Comparison of ENCODE assay signal across 12 cellular contexts in the genomic region with DNA sequence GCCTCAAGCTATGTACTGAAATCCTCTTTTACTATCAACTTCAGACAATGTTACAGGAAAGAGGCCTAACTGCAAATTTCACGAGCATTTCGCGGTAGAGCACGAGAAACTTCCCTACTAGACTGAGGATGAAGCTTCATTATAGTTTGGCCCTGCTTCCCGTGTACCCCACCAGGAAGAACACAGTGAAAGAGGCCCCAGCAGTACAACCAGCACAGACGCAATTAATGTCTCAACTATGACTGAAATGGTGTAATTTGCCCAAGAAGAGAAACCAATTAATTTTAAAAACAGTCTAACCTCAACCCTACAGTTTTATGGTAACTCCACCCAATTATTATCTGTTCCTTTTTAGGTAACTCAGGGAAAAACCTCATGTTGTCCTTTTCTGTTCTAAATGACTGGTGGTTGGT. TPM values are rescaled to one million over a fixed set of nuclear protein-coding genes. Genes with fewer than 3 reads are reported as not detected.
DNase-seq lines count a peak whose midpoint lies in the region; ATAC-seq and TF ChIP-seq lines count a peak whose summit lies in the region.
"Had no signal": no experiment of that assay in that cellular context is flagged by ENCODE, and none has a peak within 500 bp of the region (broad histone marks: within the 10 kb centered on the region; RNA-seq: fewer than 3 reads in every experiment).

No MANE protein-coding gene starts in this region.

- no peaks in the 10 kb centered on the region for H3K27me3 ChIP-seq in breast epithelium
- no peaks in the 10 kb centered on the region for H3K27me3 ChIP-seq in iPS-15b (ENCODE audit: control insufficient read depth, insufficient read depth, low read length)
- H3K27me3 ChIP-seq: gastrocnemius medialis, SJSA1 had no signal

- H3K4me1 ChIP-seq in breast epithelium (peaks cover 4 to 10% of the 10 kb centered on the region in 2 donors), iPS-15b (ENCODE audit: control insufficient read depth, insufficient read depth, low read length) (peaks cover 26% of the 10 kb centered on the region)

- no peak for ATAC-seq in T-cell (replicated peaks in 1 of 4)
- no peak for ATAC-seq in HG03039 (IDR thresholded peaks at IDR 0.05; ENCODE audit: unreplicated experiment)
- ATAC-seq in GM21786 (IDR thresholded peaks at IDR 0.05; ENCODE audit: unreplicated experiment): no peak

- H3K27me3 Mint-ChIP-seq in MCF 10A (ENCODE audit: insufficient read depth, unreplicated experiment) (no peaks in the 10 kb centered on the region), T-cell (no peaks in the 10 kb centered on the region), type B pancreatic cell (no peaks in the 10 kb centered on the region)

- H3K9me3 Mint-ChIP-seq in MCF 10A (ENCODE audit: unreplicated experiment) (no peaks in the 10 kb centered on the region), T-cell (no peaks in the 10 kb centered on the region), type B pancreatic cell (peaks cover 4% of the 10 kb centered on the region)

- H3K4me1 Mint-ChIP-seq in MCF 10A (ENCODE audit: insufficient read depth, unreplicated experiment) (peaks cover 10% of the 10 kb centered on the region), T-cell (peaks cover 45 to 72% (median 67%) of the 10 kb centered on the region in 3 donors), type B pancreatic cell (ENCODE audit: unreplicated experiment) (peaks cover 35% of the 10 kb centered on the region)

- H3K27ac Mint-ChIP-seq in MCF 10A (ENCODE audit: low read depth, unreplicated experiment) (no peak overlapping the region), T-cell (peak overlapping the region; percentile 58 to 72), type B pancreatic cell (no peak overlapping the region)

- peak overlapping the region; percentile 32 for H3K9ac ChIP-seq in iPS-15b (ENCODE audit: low read depth, low read length)

- DNase-seq in breast epithelium (ENCODE audit: low spot score in 2 of 2) (no peak), MCF 10A (ENCODE audit: unreplicated experiment) (no peak), T-cell (no peak), type B pancreatic cell (ENCODE audit: extremely low spot score, unreplicated experiment) (no peak), SW480 (ENCODE audit: low spot score) (no peak)
- DNase-seq: stimulated activated CD4-positive, alpha-beta T cell treated with anti-CD3 and anti-CD28 coated beads, Interleukin-12 subunit alpha, Interleukin-12 subunit beta, amount 100 ng/mL, for 4 hours had no signal

- BruUV-seq in MCF 10A (replicated peaks; lab: Mats Ljungman, UMichigan): no TSS peak

- no peak overlapping the region for H3K4me3 ChIP-seq in breast epithelium
- no peak overlapping the region for H3K4me3 ChIP-seq in iPS-15b (ENCODE audit: low read depth, low read length)
- H3K4me3 ChIP-seq: gastrocnemius medialis, lung, SJSA1 had no signal

- no peak for TF ChIP-seq POLR2A in breast epithelium (IDR thresholded peaks at IDR 0.05)

- H3K27ac ChIP-seq in breast epithelium: peak overlapping the region; percentile 23 to 53
- H3K27ac ChIP-seq: SJSA1 had no signal

- H3K9me3 ChIP-seq in breast epithelium: no peaks in the 10 kb centered on the region
- H3K9me3 ChIP-seq in iPS-15b (ENCODE audit: control insufficient read depth, insufficient read depth, low read length): no peaks in the 10 kb centered on the region
- H3K9me3 ChIP-seq: gastrocnemius medialis, SJSA1 had no signal

- intact Hi-C loops in breast epithelium (cut with DNase I; ENCODE audit: low total_unique reads): no loop called here
- intact Hi-C loops in MCF 10A (cut with micrococcal nuclease): no loop called here

- H3K36me3 ChIP-seq in breast epithelium (no peaks in the 10 kb centered on the region), iPS-15b (ENCODE audit: control insufficient read depth, insufficient read depth, low read length) (peaks cover 6% of the 10 kb centered on the region)

- H3K36me3 Mint-ChIP-seq in MCF 10A (ENCODE audit: insufficient read depth, unreplicated experiment): peaks cover 8% of the 10 kb centered on the region
- peaks cover 14% of the 10 kb centered on the region for H3K36me3 Mint-ChIP-seq in T-cell
- peaks cover 28% of the 10 kb centered on the region for H3K36me3 Mint-ChIP-seq in type B pancreatic cell

- POLR2A ChIA-PET in MCF 10A (lab: Yijun Ruan, JAX) (interaction anchor here (1.0 to 3.8 kb wide), 4 partner anchors 9 to 12 kb away, joined by 3 to 13 read pairs (median 4); partner anchors contain the start of gene CHSY1), T-cell (lab: Charles Lee) (no interaction called here)

- CTCF ChIA-PET in MCF 10A (lab: Yijun Ruan, JAX): interaction anchor here (0.8 to 1.5 kb wide), 3 partner anchors 18 to 35 kb away, joined by 3 read pairs; no protein-coding TSS in a partner anchor
- CTCF ChIA-PET in T-cell (lab: Charles Lee): interaction anchor here (0.7 to 2.2 kb wide), 5 partner anchors 11 to 402 kb away, joined by 3 to 8 read pairs (median 4); no protein-coding TSS in a partner anchor

- H3K4me3 Mint-ChIP-seq in MCF 10A (ENCODE audit: unreplicated experiment) (no peak overlapping the region), T-cell (peak overlapping the region; percentile 8 to 56 (median 9)), type B pancreatic cell (peak overlapping the region; percentile 34)

- no peak for TF ChIP-seq CTCF in breast epithelium (IDR thresholded peaks at IDR 0.05)
- no peak for TF ChIP-seq CTCF in MCF 10A (IDR thresholded peaks at IDR 0.05; ENCODE audit: unreplicated experiment)
- TF ChIP-seq CTCF in type B pancreatic cell (conservative IDR thresholded peaks at IDR 0.05): no peak

RNA-seq across cellular contexts. Expression of gene CHSY1, which starts 12.1 kb away (rescaled TPM):
- total RNA-seq in breast epithelium (10 to 100 TPM; 22.6 to 36.7 (median 33.4) TPM), MCF 10A (2022) (24.3 and 29.8 TPM in 2 replicates), T-cell (10 to 100 TPM; 10.8 to 17.7 (median 14.8) TPM), type B pancreatic cell (ENCODE audit: low replicate concordance) (18.4 and 43.0 TPM in 2 replicates)

RNA-seq across cellular contexts. Expression of gene SELENOS, which starts 37.6 kb away (rescaled TPM):
- 10 to 100 TPM; 56.1 to 76.8 (median 76.4) TPM for total RNA-seq in breast epithelium
- 145 and 187 TPM in 2 replicates for total RNA-seq in MCF 10A (2022)
- 10 to 100 TPM; 31.3 to 39.9 (median 38.4) TPM for total RNA-seq in T-cell
- total RNA-seq in type B pancreatic cell (ENCODE audit: low replicate concordance): 47.2 and 74.3 TPM in 2 replicates

RNA-seq across cellular contexts. Expression of gene SNRPA1, which starts 55.3 kb away (rescaled TPM):
- total RNA-seq in breast epithelium (10 to 100 TPM; 26.4 to 51.1 (median 44.3) TPM), MCF 10A (2022) (99.4 and 99.5 TPM in 2 replicates), T-cell (100 to 1,000 TPM in 2 of 5 donors, 10 to 100 TPM in 3; 77.0 to 199 (median 97.0) TPM), type B pancreatic cell (ENCODE audit: low replicate concordance) (72.6 and 80.3 TPM in 2 replicates)

Comparison
In these comparisons a context has a peak if more than half of its experiments do, and no peak if none do; other contexts are left out.
1. H3K27ac Mint-ChIP-seq: peak in T-cell (2 of 2); none in MCF 10A (single experiment) and type B pancreatic cell (single experiment).